In genomic region chr6:13573255-13573654, GRCh38 we compare ENCODE assay signal across 9 cellular contexts. TPM values are rescaled to one million over a fixed set of nuclear protein-coding genes. Genes with fewer than 3 reads are reported as not detected.
A peak's percentile ranks its signal among the peaks of the same experiment; 100 is the strongest.
DNase-seq lines count a peak whose midpoint lies in the region; ATAC-seq and TF ChIP-seq lines count a peak whose summit lies in the region.
"Had no signal": no experiment of that assay in that cellular context is flagged by ENCODE, and none has a peak within 500 bp of the region (broad histone marks: within the 10 kb centered on the region; RNA-seq: fewer than 3 reads in every experiment).

No MANE protein-coding gene starts in this region.

- H3K4me1 ChIP-seq in right atrium auricular region (peaks cover 0 to 9% of the 10 kb centered on the region in 2 donors), mammary epithelial cell (ENCODE audit: insufficient read depth, low read length) (peaks cover 9% of the 10 kb centered on the region), muscle layer of colon (ENCODE audit: insufficient read depth, low read length) (peaks cover 8% of the 10 kb centered on the region), mucosa of descending colon (ENCODE audit: low read depth) (peaks cover 3% of the 10 kb centered on the region)

- DNase-seq in right atrium auricular region (ENCODE audit: low spot score) (no peak), left ventricle myocardium superior (no peak), mammary epithelial cell (no peak), NCI-H2107 treated with DMSO at 0.1 percent for 48 hours (lab: John Stamatoyannopoulos, UW; ENCODE audit: unreplicated experiment) (no peak), NCI-H1417 (lab: John Stamatoyannopoulos, UW) (no peak), mucosa of descending colon (no peak)
- DNase-seq: WERI-Rb-1 had no signal

- BruUV-seq in mammary epithelial cell (replicated peaks; lab: Mats Ljungman, UMichigan): no TSS peak

- no peaks in the 10 kb centered on the region for H4K20me1 ChIP-seq in mammary epithelial cell (ENCODE audit: insufficient read depth, low read length)

- H3K27ac ChIP-seq in right atrium auricular region: peak overlapping the region; percentile 97 to 99
- H3K27ac ChIP-seq in mammary epithelial cell (ENCODE audit: insufficient read depth, low read depth, low read length): peak overlapping the region; percentile 92
- H3K27ac ChIP-seq in muscle layer of colon (ENCODE audit: low read depth, low read length): peak overlapping the region; percentile 88

- H2AFZ ChIP-seq in mammary epithelial cell (ENCODE audit: low read depth, low read length): peak overlapping the region; percentile 86

- ATAC-seq in left ventricle myocardium superior: no peak
- ATAC-seq in GM19397 (IDR thresholded peaks at IDR 0.05; ENCODE audit: unreplicated experiment): no peak
- ATAC-seq in mucosa of descending colon: no peak

- no peak for TF ChIP-seq CTCF in right atrium auricular region (IDR thresholded peaks at IDR 0.05)
- no peak for TF ChIP-seq CTCF in mammary epithelial cell (conservative IDR thresholded peaks at IDR 0.05 in 1 of 2, IDR thresholded peaks at IDR 0.05 in 1 of 2; ENCODE audit: extremely low read depth in 1 of 2, insufficient read depth in 1 of 2, low read depth in 1 of 2, low read length in 2 of 2)
- no peak for TF ChIP-seq CTCF in mucosa of descending colon (IDR thresholded peaks at IDR 0.05)

- intact Hi-C loops in left ventricle myocardium superior (cut with micrococcal nuclease): no loop called here
- intact Hi-C loops in mammary epithelial cell (cut with micrococcal nuclease): loop anchor here (5.0 kb wide), 1 partner anchor 216 kb away; no protein-coding TSS in a partner anchor
- intact Hi-C loops in mucosa of descending colon (cut with DNase I, micrococcal nuclease): loop anchor here in 1 of 2 donors (10.0 kb wide), 1 partner anchor 238 kb away; no protein-coding TSS in a partner anchor

- no peaks in the 10 kb centered on the region for H3K27me3 ChIP-seq in right atrium auricular region
- H3K27me3 ChIP-seq in mammary epithelial cell (ENCODE audit: insufficient read depth, low read length): no peaks in the 10 kb centered on the region
- no peaks in the 10 kb centered on the region for H3K27me3 ChIP-seq in muscle layer of colon (ENCODE audit: control insufficient read depth in 1 of 2, insufficient read depth in 2 of 2, low read length in 2 of 2)

- peak overlapping the region; percentile 94 for H3K4me2 ChIP-seq in mammary epithelial cell (ENCODE audit: insufficient read depth, low read depth, low read length)

- dilution Hi-C loops in mammary epithelial cell (cut with HindIII; ENCODE audit: low sequenced_read_pairs): no loop called here

- in situ Hi-C loops in mammary epithelial cell (cut with MboI; ENCODE audit: low sequenced_read_pairs in 2 of 2): no loop called here

- H3K9me3 ChIP-seq in right atrium auricular region (peaks cover 0 to 5% of the 10 kb centered on the region in 2 donors), mammary epithelial cell (replicated peaks; ENCODE audit: insufficient read depth, low read length) (no peaks in the 10 kb centered on the region), muscle layer of colon (ENCODE audit: low read length) (no peaks in the 10 kb centered on the region), mucosa of descending colon (no peaks in the 10 kb centered on the region)

- H3K9ac ChIP-seq in mammary epithelial cell (ENCODE audit: insufficient read depth, low read length) (no peak overlapping the region), muscle layer of colon (ENCODE audit: low read length) (peak overlapping the region; percentile 10)

- CTCF ChIA-PET in mammary epithelial cell (lab: Charles Lee; ENCODE audit: low non-redundant PET): no interaction called here

- H3K36me3 ChIP-seq in right atrium auricular region (no peaks in the 10 kb centered on the region), mammary epithelial cell (ENCODE audit: insufficient read depth, low read length) (no peaks in the 10 kb centered on the region), muscle layer of colon (ENCODE audit: insufficient read depth, low read length) (no peaks in the 10 kb centered on the region), mucosa of descending colon (ENCODE audit: low read depth) (no peaks in the 10 kb centered on the region)

- H3K79me2 ChIP-seq in mammary epithelial cell (ENCODE audit: insufficient read depth, low read length): peaks cover 21% of the 10 kb centered on the region

- peak overlapping the region; percentile 78 to 90 for H3K4me3 ChIP-seq in right atrium auricular region
- H3K4me3 ChIP-seq in mammary epithelial cell (replicated peaks in 1 of 3; ENCODE audit: insufficient read depth in 1 of 3, low read depth in 2 of 3, low read length in 3 of 3): peak overlapping the region; percentile 61 to 92 (median 77)
- H3K4me3 ChIP-seq in muscle layer of colon (ENCODE audit: low read depth in 1 of 2, low read length in 2 of 2): peak overlapping the region in 1 of 2 donors; percentile 53
- H3K4me3 ChIP-seq in mucosa of descending colon: no peak overlapping the region

- WGBS in mammary epithelial cell (ENCODE audit: low coverage, missing lambda C conversion rate): 60% methylated on average over 7 of the region's 7 CpGs

RNA-seq across cellular contexts. Expression of gene SIRT5, which starts 1.1 kb away (rescaled TPM):
- 10 to 100 TPM; 17.9 to 31.2 TPM for total RNA-seq in right atrium auricular region
- 59.3 TPM for total RNA-seq in left ventricle myocardium superior
- total RNA-seq in mammary epithelial cell: 10 to 100 TPM; 11.8 to 12.4 TPM
- polyA plus RNA-seq in mammary epithelial cell: 5.1 TPM
- polyA minus RNA-seq in mammary epithelial cell: 2.3 TPM
- 10 to 100 TPM; 15.9 to 21.1 (median 16.5) TPM for total RNA-seq in mucosa of descending colon

RNA-seq across cellular contexts. Expression of gene NOL7, which starts 41.9 kb away (rescaled TPM):
- 10 to 100 TPM; 70.5 to 75.9 TPM for total RNA-seq in right atrium auricular region
- 50.2 TPM for total RNA-seq in left ventricle myocardium superior
- total RNA-seq in mammary epithelial cell: 10 to 100 TPM; 20.3 to 70.0 TPM
- 30.4 TPM for polyA plus RNA-seq in mammary epithelial cell
- polyA minus RNA-seq in mammary epithelial cell: 5.3 TPM
- total RNA-seq in mucosa of descending colon: 10 to 100 TPM; 47.4 to 53.9 (median 49.0) TPM
